Comparison of ENCODE assay signal across 1 cellular context in genomic region chr20:49982346-49983122, GRCh38.
TF ChIP-seq lines count a peak whose summit lies in the region.

SNAI1 (plus strand) TSS chr20:49982980; CDS start chr20:49983060, 80 bp downstream.

TF ChIP-seq in HepG2, 621 proteins besides CTCF, POLR2A, EP300 and RAD21 (continued from another document and continues in another):
- TF ChIP-seq, protein P1, sequence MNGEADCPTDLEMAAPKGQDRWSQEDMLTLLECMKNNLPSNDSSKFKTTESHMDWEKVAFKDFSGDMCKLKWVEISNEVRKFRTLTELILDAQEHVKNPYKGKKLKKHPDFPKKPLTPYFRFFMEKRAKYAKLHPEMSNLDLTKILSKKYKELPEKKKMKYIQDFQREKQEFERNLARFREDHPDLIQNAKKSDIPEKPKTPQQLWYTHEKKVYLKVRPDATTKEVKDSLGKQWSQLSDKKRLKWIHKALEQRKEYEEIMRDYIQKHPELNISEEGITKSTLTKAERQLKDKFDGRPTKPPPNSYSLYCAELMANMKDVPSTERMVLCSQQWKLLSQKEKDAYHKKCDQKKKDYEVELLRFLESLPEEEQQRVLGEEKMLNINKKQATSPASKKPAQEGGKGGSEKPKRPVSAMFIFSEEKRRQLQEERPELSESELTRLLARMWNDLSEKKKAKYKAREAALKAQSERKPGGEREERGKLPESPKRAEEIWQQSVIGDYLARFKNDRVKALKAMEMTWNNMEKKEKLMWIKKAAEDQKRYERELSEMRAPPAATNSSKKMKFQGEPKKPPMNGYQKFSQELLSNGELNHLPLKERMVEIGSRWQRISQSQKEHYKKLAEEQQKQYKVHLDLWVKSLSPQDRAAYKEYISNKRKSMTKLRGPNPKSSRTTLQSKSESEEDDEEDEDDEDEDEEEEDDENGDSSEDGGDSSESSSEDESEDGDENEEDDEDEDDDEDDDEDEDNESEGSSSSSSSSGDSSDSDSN (CRISPR knock-in tag; IDR thresholded peaks at IDR 0.05) = no peak; the same call in 1 of the 2 replicates
- no peak for TF ChIP-seq CHD4 (IDR thresholded peaks at IDR 0.05; ENCODE audit: borderline replicate concordance, low read length)
- peak; percentile 86 for TF ChIP-seq KLF15 (CRISPR knock-in tag; IDR thresholded peaks at IDR 0.05; ENCODE audit: borderline replicate concordance)
- TF ChIP-seq, protein P2, sequence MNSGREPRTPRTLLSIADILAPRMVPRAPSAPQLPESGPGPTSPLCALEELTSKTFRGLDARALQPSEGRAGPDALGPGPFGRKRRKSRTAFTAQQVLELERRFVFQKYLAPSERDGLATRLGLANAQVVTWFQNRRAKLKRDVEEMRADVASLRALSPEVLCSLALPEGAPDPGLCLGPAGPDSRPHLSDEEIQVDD (CRISPR knock-in tag; IDR thresholded peaks at IDR 0.05; ENCODE audit: borderline replicate concordance) = peak; percentile 89
- TF ChIP-seq, protein P3, sequence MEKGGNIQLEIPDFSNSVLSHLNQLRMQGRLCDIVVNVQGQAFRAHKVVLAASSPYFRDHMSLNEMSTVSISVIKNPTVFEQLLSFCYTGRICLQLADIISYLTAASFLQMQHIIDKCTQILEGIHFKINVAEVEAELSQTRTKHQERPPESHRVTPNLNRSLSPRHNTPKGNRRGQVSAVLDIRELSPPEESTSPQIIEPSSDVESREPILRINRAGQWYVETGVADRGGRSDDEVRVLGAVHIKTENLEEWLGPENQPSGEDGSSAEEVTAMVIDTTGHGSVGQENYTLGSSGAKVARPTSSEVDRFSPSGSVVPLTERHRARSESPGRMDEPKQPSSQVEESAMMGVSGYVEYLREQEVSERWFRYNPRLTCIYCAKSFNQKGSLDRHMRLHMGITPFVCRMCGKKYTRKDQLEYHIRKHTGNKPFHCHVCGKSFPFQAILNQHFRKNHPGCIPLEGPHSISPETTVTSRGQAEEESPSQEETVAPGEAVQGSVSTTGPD (CRISPR knock-in tag; IDR thresholded peaks at IDR 0.05) = no peak
- peak; percentile 96 for TF ChIP-seq DNMT1 (CRISPR knock-in tag; IDR thresholded peaks at IDR 0.05)
- TF ChIP-seq ZNF101 (CRISPR knock-in tag; IDR thresholded peaks at IDR 0.05; ENCODE audit: borderline replicate concordance, low read depth) = 0 out of 2 replicates have a peak, but pooled peaks have one; percentile 74
- no peak; the same call in 1 of the 2 replicates for TF ChIP-seq KAT7 (CRISPR knock-in tag; IDR thresholded peaks at IDR 0.05; ENCODE audit: borderline replicate concordance)
- peak; percentile 79 for TF ChIP-seq ZNF331 (CRISPR knock-in tag; IDR thresholded peaks at IDR 0.05)
- TF ChIP-seq KDM2A (CRISPR knock-in tag; IDR thresholded peaks at IDR 0.05; ENCODE audit: borderline replicate concordance, low read depth) = peak; percentile 78
- TF ChIP-seq RARA (CRISPR knock-in tag; IDR thresholded peaks at IDR 0.05) = peak; percentile 48
- TF ChIP-seq ZNF24 (IDR thresholded peaks at IDR 0.05) = peak; percentile 51; the same call in 1 of the 2 replicates
- TF ChIP-seq PAWR (CRISPR knock-in tag; IDR thresholded peaks at IDR 0.05; ENCODE audit: borderline replicate concordance) = no peak
- TF ChIP-seq LCORL (IDR thresholded peaks at IDR 0.05) = no peak
- no peak for TF ChIP-seq LCORL (CRISPR knock-in tag; IDR thresholded peaks at IDR 0.05)
- TF ChIP-seq HOMEZ (CRISPR knock-in tag; IDR thresholded peaks at IDR 0.05; ENCODE audit: low read depth) = peak; percentile 76
- TF ChIP-seq ATF7-NPFF (CRISPR knock-in tag; IDR thresholded peaks at IDR 0.05; ENCODE audit: low read depth) = peak; percentile 94
- no peak; the same call in 1 of the 2 replicates for TF ChIP-seq ZNF772 (CRISPR knock-in tag; IDR thresholded peaks at IDR 0.05)
- peak; percentile 59; the same call in 1 of the 2 replicates for TF ChIP-seq ZNF143 (CRISPR knock-in tag; IDR thresholded peaks at IDR 0.05)
- TF ChIP-seq ESRRA (CRISPR knock-in tag; IDR thresholded peaks at IDR 0.05; ENCODE audit: low read depth) = peak; percentile 65
- TF ChIP-seq ARNTL (CRISPR knock-in tag; IDR thresholded peaks at IDR 0.05) = peak; percentile 56
- no peak for TF ChIP-seq CBX2 (IDR thresholded peaks at IDR 0.05; ENCODE audit: low read depth, low read length)
- TF ChIP-seq CBX2 (CRISPR knock-in tag; IDR thresholded peaks at IDR 0.05; ENCODE audit: low read depth) = no peak; the same call in 1 of the 2 replicates
- TF ChIP-seq, protein P4, sequence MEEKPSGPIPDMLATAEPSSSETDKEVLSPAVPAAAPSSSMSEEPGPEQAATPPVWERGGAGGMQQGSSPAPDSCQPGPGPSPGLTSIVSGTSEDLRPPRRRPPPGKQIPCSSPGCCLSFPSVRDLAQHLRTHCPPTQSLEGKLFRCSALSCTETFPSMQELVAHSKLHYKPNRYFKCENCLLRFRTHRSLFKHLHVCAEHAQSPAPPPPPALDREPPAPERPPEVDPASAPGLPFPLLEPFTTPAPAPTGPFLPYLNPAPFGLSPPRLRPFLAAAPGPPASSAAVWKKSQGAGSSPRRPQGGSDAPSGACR (CRISPR knock-in tag; IDR thresholded peaks at IDR 0.05) = peak; percentile 26
- TF ChIP-seq ZNF335 (CRISPR knock-in tag; IDR thresholded peaks at IDR 0.05) = peak; percentile 70; the same call in 1 of the 2 replicates
- peak; percentile 94 for TF ChIP-seq NFE2L1 (CRISPR knock-in tag; IDR thresholded peaks at IDR 0.05; ENCODE audit: borderline replicate concordance)
- TF ChIP-seq ZMYM3 (CRISPR knock-in tag; IDR thresholded peaks at IDR 0.05) = peak; percentile 84; the same call in 1 of the 2 replicates
- TF ChIP-seq BCL6 (CRISPR knock-in tag; IDR thresholded peaks at IDR 0.05) = peak; percentile 68
- TF ChIP-seq, protein P5, sequence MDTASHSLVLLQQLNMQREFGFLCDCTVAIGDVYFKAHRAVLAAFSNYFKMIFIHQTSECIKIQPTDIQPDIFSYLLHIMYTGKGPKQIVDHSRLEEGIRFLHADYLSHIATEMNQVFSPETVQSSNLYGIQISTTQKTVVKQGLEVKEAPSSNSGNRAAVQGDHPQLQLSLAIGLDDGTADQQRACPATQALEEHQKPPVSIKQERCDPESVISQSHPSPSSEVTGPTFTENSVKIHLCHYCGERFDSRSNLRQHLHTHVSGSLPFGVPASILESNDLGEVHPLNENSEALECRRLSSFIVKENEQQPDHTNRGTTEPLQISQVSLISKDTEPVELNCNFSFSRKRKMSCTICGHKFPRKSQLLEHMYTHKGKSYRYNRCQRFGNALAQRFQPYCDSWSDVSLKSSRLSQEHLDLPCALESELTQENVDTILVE (CRISPR knock-in tag; IDR thresholded peaks at IDR 0.05) = peak; percentile 17; the same call in 1 of the 2 replicates
- peak; percentile 25 for TF ChIP-seq NCOA1 (CRISPR knock-in tag; IDR thresholded peaks at IDR 0.05)
- TF ChIP-seq E2F2 (CRISPR knock-in tag; IDR thresholded peaks at IDR 0.05; ENCODE audit: borderline replicate concordance) = peak; percentile 83; the same call in 1 of the 2 replicates
- peak; percentile 89 for TF ChIP-seq SRY (CRISPR knock-in tag; IDR thresholded peaks at IDR 0.05)
- 0 out of 2 replicates have a peak, but pooled peaks have one; percentile 43 for TF ChIP-seq GZF1 (CRISPR knock-in tag; IDR thresholded peaks at IDR 0.05)
- TF ChIP-seq DMTF1 (CRISPR knock-in tag; IDR thresholded peaks at IDR 0.05) = no peak; the same call in 1 of the 2 replicates
- TF ChIP-seq TBX3 (IDR thresholded peaks at IDR 0.05; ENCODE audit: borderline replicate concordance) = 0 out of 2 replicates have a peak, but pooled peaks have one; percentile 9
- peak; percentile 70; the same call in 1 of the 2 replicates for TF ChIP-seq PITX1 (CRISPR knock-in tag; IDR thresholded peaks at IDR 0.05)
- TF ChIP-seq, protein P6, sequence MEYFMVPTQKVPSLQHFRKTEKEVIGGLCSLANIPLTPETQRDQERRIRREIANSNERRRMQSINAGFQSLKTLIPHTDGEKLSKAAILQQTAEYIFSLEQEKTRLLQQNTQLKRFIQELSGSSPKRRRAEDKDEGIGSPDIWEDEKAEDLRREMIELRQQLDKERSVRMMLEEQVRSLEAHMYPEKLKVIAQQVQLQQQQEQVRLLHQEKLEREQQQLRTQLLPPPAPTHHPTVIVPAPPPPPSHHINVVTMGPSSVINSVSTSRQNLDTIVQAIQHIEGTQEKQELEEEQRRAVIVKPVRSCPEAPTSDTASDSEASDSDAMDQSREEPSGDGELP (IDR thresholded peaks at IDR 0.05; ENCODE audit: borderline replicate concordance, low read depth) = peak; percentile 67
- no peak; the same call in 1 of the 2 replicates for TF ChIP-seq ZBTB3 (CRISPR knock-in tag; IDR thresholded peaks at IDR 0.05; ENCODE audit: borderline replicate concordance, low read depth)
- TF ChIP-seq ZBTB7A (CRISPR knock-in tag; IDR thresholded peaks at IDR 0.05) = peak; percentile 89
- peak; percentile 90 for TF ChIP-seq KDM3A (CRISPR knock-in tag; IDR thresholded peaks at IDR 0.05; ENCODE audit: low read depth)
- TF ChIP-seq FIP1L1 (IDR thresholded peaks at IDR 0.05; ENCODE audit: borderline replicate concordance, insufficient read depth, low read depth, low read length) = no peak
- TF ChIP-seq, protein P7, sequence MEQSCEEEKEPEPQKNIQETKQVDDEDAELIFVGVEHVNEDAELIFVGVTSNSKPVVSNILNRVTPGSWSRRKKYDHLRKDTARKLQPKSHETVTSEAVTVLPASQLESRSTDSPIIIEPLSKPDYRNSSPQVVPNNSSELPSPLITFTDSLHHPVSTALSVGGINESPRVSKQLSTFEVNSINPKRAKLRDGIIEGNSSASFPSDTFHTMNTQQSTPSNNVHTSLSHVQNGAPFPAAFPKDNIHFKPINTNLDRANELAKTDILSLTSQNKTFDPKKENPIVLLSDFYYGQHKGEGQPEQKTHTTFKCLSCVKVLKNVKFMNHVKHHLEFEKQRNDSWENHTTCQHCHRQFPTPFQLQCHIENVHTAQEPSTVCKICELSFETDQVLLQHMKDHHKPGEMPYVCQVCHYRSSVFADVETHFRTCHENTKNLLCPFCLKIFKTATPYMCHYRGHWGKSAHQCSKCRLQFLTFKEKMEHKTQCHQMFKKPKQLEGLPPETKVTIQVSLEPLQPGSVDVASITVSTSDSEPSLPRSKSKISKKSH (CRISPR knock-in tag; IDR thresholded peaks at IDR 0.05; ENCODE audit: borderline replicate concordance) = peak; percentile 95; the same call in 1 of the 2 replicates
- TF ChIP-seq SNAI1 (CRISPR knock-in tag; IDR thresholded peaks at IDR 0.05; ENCODE audit: borderline replicate concordance) = 0 out of 2 replicates have a peak, but pooled peaks have one; percentile 27
- TF ChIP-seq, protein P8, sequence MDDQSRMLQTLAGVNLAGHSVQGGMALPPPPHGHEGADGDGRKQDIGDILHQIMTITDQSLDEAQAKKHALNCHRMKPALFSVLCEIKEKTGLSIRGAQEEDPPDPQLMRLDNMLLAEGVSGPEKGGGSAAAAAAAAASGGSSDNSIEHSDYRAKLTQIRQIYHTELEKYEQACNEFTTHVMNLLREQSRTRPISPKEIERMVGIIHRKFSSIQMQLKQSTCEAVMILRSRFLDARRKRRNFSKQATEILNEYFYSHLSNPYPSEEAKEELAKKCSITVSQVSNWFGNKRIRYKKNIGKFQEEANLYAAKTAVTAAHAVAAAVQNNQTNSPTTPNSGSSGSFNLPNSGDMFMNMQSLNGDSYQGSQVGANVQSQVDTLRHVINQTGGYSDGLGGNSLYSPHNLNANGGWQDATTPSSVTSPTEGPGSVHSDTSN (CRISPR knock-in tag; IDR thresholded peaks at IDR 0.05; ENCODE audit: borderline replicate concordance) = peak; percentile 88
- peak; percentile 92 for TF ChIP-seq ZSCAN12 (CRISPR knock-in tag; IDR thresholded peaks at IDR 0.05)
- peak; percentile 80; the same call in 1 of the 2 replicates for TF ChIP-seq MAF1 (CRISPR knock-in tag; IDR thresholded peaks at IDR 0.05; ENCODE audit: borderline replicate concordance)
- TF ChIP-seq ZFX (CRISPR knock-in tag; IDR thresholded peaks at IDR 0.05; ENCODE audit: low read depth) = peak; percentile 73
- no peak for TF ChIP-seq FUBP1 (CRISPR knock-in tag; IDR thresholded peaks at IDR 0.05; ENCODE audit: borderline replicate concordance)
